In genomic region chr5:127229185-127229889, GRCh38 we compare ENCODE assay signal across 8 cellular contexts.
DNase-seq lines count a peak whose midpoint lies in the region; ATAC-seq, FAIRE-seq and TF ChIP-seq lines count a peak whose summit lies in the region.

No MANE protein-coding gene starts in this region.

- POLR2A ChIA-PET in WTC11 (lab: Charles Lee): interaction anchor here (0.8 to 1.4 kb wide), 2 partner anchors 28 to 197 kb away, joined by 3 read pairs; no protein-coding TSS in a partner anchor

- TF ChIP-seq CTCF in WTC11 (IDR thresholded peaks at IDR 0.05): no peak
- TF ChIP-seq CTCF in bronchial epithelial cell (IDR thresholded peaks at IDR 0.05; ENCODE audit: insufficient read depth, low read length, severe bottlenecking): peak; percentile 2
- no peak for TF ChIP-seq CTCF in keratinocyte (optimal IDR thresholded peaks at IDR 0.05 in 1 of 3, IDR thresholded peaks at IDR 0.05 in 1 of 3, conservative IDR thresholded peaks at IDR 0.05 in 1 of 3; ENCODE audit: extremely low read depth in 1 of 3, insufficient read depth in 2 of 3, low read length in 3 of 3)

- H3K27me3 ChIP-seq in HUES64 (ENCODE audit: insufficient read depth, low read length) (peaks cover 27% of the 10 kb centered on the region), bronchial epithelial cell (ENCODE audit: control insufficient read depth, insufficient read depth, low read length) (no peaks in the 10 kb centered on the region), keratinocyte (ENCODE audit: control insufficient read depth, extremely low read depth, insufficient read depth, low read length) (peaks cover 4% of the 10 kb centered on the region)

- H3K4me3 ChIP-seq in HUES64 (ENCODE audit: low read length) (peak overlapping the region; percentile 56), bronchial epithelial cell (ENCODE audit: low read depth, low read length) (peak overlapping the region; percentile 49), keratinocyte (ENCODE audit: control insufficient read depth in 2 of 3, extremely low read depth in 1 of 3, insufficient read depth in 2 of 3, low read depth in 1 of 3, low read length in 3 of 3) (peak overlapping the region; percentile 27 to 58 (median 47))

- no peak overlapping the region for H3K27ac Mint-ChIP-seq in WTC11

- H3K4me3 Mint-ChIP-seq in WTC11: peak overlapping the region; percentile 71

- peaks cover 14% of the 10 kb centered on the region for H3K4me1 Mint-ChIP-seq in WTC11

- FAIRE-seq in bronchial epithelial cell (lab: Jason Lieb, UNC) (no peak), keratinocyte (lab: Jason Lieb, UNC) (no peak)

- DNase-seq in D341Med (ENCODE audit: low spot score) (peak; percentile 41), WTC11 (ENCODE audit: low spot score) (peak; percentile 68), bronchial epithelial cell (ENCODE audit: low read depth) (no peak), keratinocyte (ENCODE audit: low read depth, low spot score) (no peak), NCI-H82 treated with DMSO at 0.1 percent for 48 hours (lab: John Stamatoyannopoulos, UW; ENCODE audit: unreplicated experiment) (no peak)
- DNase-seq in stimulated activated CD4-positive, alpha-beta T cell treated with anti-CD3 and anti-CD28 coated beads, Interleukin-15, amount 100 ng/mL, for 24 hours: peak; percentile 60

- no peaks in the 10 kb centered on the region for H3K9me1 ChIP-seq in keratinocyte (ENCODE audit: control insufficient read depth, extremely low read depth, insufficient read depth, low read length)

- no peaks in the 10 kb centered on the region for H3K36me3 Mint-ChIP-seq in WTC11

- ATAC-seq in GM19468 (IDR thresholded peaks at IDR 0.05; ENCODE audit: extremely low read depth, unreplicated experiment) (peak; percentile 49), WTC11 (peak; percentile 92)

- H3K27me3 Mint-ChIP-seq in WTC11 (ENCODE audit: low read depth): peaks cover 36% of the 10 kb centered on the region

- peak overlapping the region; percentile 45 for H3K9ac ChIP-seq in HUES64 (ENCODE audit: low read depth, low read length)
- H3K9ac ChIP-seq in keratinocyte (ENCODE audit: control insufficient read depth, extremely low read depth, insufficient read depth, low read length): peak overlapping the region; percentile 6

- CTCF ChIA-PET in WTC11 (lab: Charles Lee): interaction anchor here (0.8 to 1.6 kb wide), 5 partner anchors 12 to 391 kb away, joined by 3 to 7 read pairs (median 3); no protein-coding TSS in a partner anchor

- H3K36me3 ChIP-seq in HUES64 (ENCODE audit: insufficient read depth, low read length) (no peaks in the 10 kb centered on the region), bronchial epithelial cell (ENCODE audit: control insufficient read depth, insufficient read depth, low read length) (no peaks in the 10 kb centered on the region), keratinocyte (ENCODE audit: control insufficient read depth in 2 of 2, extremely low read depth in 1 of 2, insufficient read depth in 2 of 2, low read length in 2 of 2) (no peaks in the 10 kb centered on the region)

- peak overlapping the region; percentile 79 for H3K4me2 ChIP-seq in keratinocyte (ENCODE audit: control insufficient read depth, extremely low read depth, insufficient read depth, low read depth, low read length)

- dilution Hi-C loops in keratinocyte (cut with MboI; ENCODE audit: extremely low pct_ligation_motif_present, low sequenced_read_pairs): no loop called here

- H2AFZ ChIP-seq in keratinocyte (ENCODE audit: control insufficient read depth, low read length): peak overlapping the region; percentile 46

- H3K79me2 ChIP-seq in keratinocyte (ENCODE audit: control insufficient read depth, insufficient read depth, low read length): no peaks in the 10 kb centered on the region

- 0 out of 2 replicates have a peak, but pooled peaks cover 3% of the 10 kb centered on the region for H3K9me3 Mint-ChIP-seq in WTC11

- H3K4me1 ChIP-seq in HUES64 (ENCODE audit: insufficient read depth, low read length) (peaks cover 5% of the 10 kb centered on the region; the same call in 1 of the 2 replicates), keratinocyte (ENCODE audit: control insufficient read depth, extremely low read depth, insufficient read depth, low read length) (peaks cover 5% of the 10 kb centered on the region)

- 76% methylated on average over 61 of the region's 61 CpGs for WGBS in HUES64

- no peak overlapping the region for H3K27ac ChIP-seq in HUES64 (ENCODE audit: low read depth, low read length)
- no peak overlapping the region for H3K27ac ChIP-seq in keratinocyte (ENCODE audit: control insufficient read depth, insufficient read depth, low read length)

- H3K9me3 ChIP-seq in HUES64 (ENCODE audit: insufficient read depth, low read depth, low read length) (no peaks in the 10 kb centered on the region), keratinocyte (ENCODE audit: control insufficient read depth, low read depth, low read length) (no peaks in the 10 kb centered on the region)

- H4K20me1 ChIP-seq in keratinocyte (ENCODE audit: control insufficient read depth, extremely low read depth, insufficient read depth, low read length): no peaks in the 10 kb centered on the region

TF ChIP-seq in WTC11, 78 proteins besides CTCF, POLR2A, EP300 and RAD21 (continues in another document):
- TF ChIP-seq ATF2 (CRISPR knock-in tag; IDR thresholded peaks at IDR 0.05; ENCODE audit: borderline replicate concordance, low read depth): 0 out of 2 replicates have a peak, but pooled peaks have one; percentile 49
- peak; percentile 68; the same call in 1 of the 2 replicates for TF ChIP-seq NR1H2 (CRISPR knock-in tag; IDR thresholded peaks at IDR 0.05)
- TF ChIP-seq CREM (CRISPR knock-in tag; IDR thresholded peaks at IDR 0.05): 0 out of 2 replicates have a peak, but pooled peaks have one; percentile 70
- TF ChIP-seq USF1 (CRISPR knock-in tag; IDR thresholded peaks at IDR 0.05): peak; percentile 73
- TF ChIP-seq ZNF423 (CRISPR knock-in tag; IDR thresholded peaks at IDR 0.05): peak; percentile 36; the same call in 1 of the 2 replicates
- TF ChIP-seq TEAD1 (CRISPR knock-in tag; IDR thresholded peaks at IDR 0.05): peak; percentile 87
- TF ChIP-seq ATF1 (CRISPR knock-in tag; IDR thresholded peaks at IDR 0.05): peak; percentile 82
- TF ChIP-seq ZMAT4 (CRISPR knock-in tag; IDR thresholded peaks at IDR 0.05): no peak
- TF ChIP-seq FOXK1 (CRISPR knock-in tag; IDR thresholded peaks at IDR 0.05): peak; percentile 64; the same call in 1 of the 2 replicates
- TF ChIP-seq E2F5 (CRISPR knock-in tag; IDR thresholded peaks at IDR 0.05): peak; percentile 80
- no peak; the same call in 1 of the 2 replicates for TF ChIP-seq ZNF232 (CRISPR knock-in tag; IDR thresholded peaks at IDR 0.05)
- no peak for TF ChIP-seq PRRX2 (CRISPR knock-in tag; IDR thresholded peaks at IDR 0.05)
- no peak for TF ChIP-seq RORB (CRISPR knock-in tag; IDR thresholded peaks at IDR 0.05)
- TF ChIP-seq ZNF671 (CRISPR knock-in tag; IDR thresholded peaks at IDR 0.05): no peak
- TF ChIP-seq TCF7 (CRISPR knock-in tag; IDR thresholded peaks at IDR 0.05; ENCODE audit: low read depth): peak; percentile 66; the same call in 1 of the 2 replicates
- no peak for TF ChIP-seq CBFB (CRISPR knock-in tag; IDR thresholded peaks at IDR 0.05; ENCODE audit: low read depth)
- TF ChIP-seq SMAD4 (CRISPR knock-in tag; IDR thresholded peaks at IDR 0.05): peak; percentile 42; the same call in 1 of the 2 replicates
- peak; percentile 77; the same call in 1 of the 2 replicates for TF ChIP-seq E2F1 (CRISPR knock-in tag; IDR thresholded peaks at IDR 0.05)
- peak; percentile 94; the same call in 1 of the 2 replicates for TF ChIP-seq ELF4 (CRISPR knock-in tag; IDR thresholded peaks at IDR 0.05; ENCODE audit: low read depth)

Comparison
In these comparisons a context has a peak if more than half of its experiments do, and no peak if none do; other contexts are left out.
1. DNase-seq: peak in D341Med (single experiment), WTC11 (single experiment) and stimulated activated CD4-positive, alpha-beta T cell treated with anti-CD3 and anti-CD28 coated beads, Interleukin-15, amount 100 ng/mL, for 24 hours (single experiment); none in bronchial epithelial cell (single experiment), keratinocyte (single experiment) and NCI-H82 treated with DMSO at 0.1 percent for 48 hours (single experiment).
2. Peak in every context shown above with its lines, with median percentiles within 50 percentile points of each other: H3K4me3 ChIP-seq.